Comparison of ENCODE assay signal across 19 cellular contexts in the genomic region with DNA sequence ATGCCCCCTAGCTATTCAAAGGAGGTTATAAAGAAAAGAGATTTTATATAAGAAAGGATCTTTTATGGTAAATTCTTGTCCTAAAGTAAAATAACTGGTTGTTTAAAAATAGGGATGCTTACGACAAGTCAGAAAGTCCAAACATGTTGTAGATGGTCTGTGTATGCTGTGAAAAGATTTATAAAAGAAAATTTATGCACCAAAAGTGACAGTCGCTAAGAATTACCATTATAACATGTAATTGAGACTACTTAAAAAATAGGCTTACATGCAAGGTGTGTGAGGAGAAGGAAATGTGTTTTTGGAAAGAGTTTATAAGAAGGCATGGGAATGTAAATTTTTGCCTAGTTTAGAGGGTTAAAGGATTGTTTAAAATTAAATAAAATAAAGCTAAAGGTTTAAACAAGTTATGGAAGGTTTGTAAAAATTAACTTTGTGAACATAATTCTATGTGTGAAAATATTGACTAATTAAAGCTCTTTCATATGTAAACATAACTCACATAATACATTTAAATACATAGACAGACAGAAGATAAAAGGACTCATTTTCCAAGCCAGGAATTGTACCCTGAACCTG.
DNase-seq lines count a peak whose midpoint lies in the region; ATAC-seq, FAIRE-seq and TF ChIP-seq lines count a peak whose summit lies in the region.
"Had no signal": no experiment of that assay in that cellular context is flagged by ENCODE, and none has a peak within 500 bp of the region (broad histone marks: within the 10 kb centered on the region; RNA-seq: fewer than 3 reads in every experiment).

No MANE protein-coding gene starts in this region.

- H4K5ac ChIP-seq in mesendoderm (ENCODE audit: low read length) = no peak overlapping the region

- H3K4me1 Mint-ChIP-seq in GM23338 = no peaks in the 10 kb centered on the region

- H3K9me2 ChIP-seq in GM23338 (ENCODE audit: insufficient read depth) = 0 out of 2 replicates have a peak, but pooled peaks cover 5% of the 10 kb centered on the region

- no peak overlapping the region for H3K9ac ChIP-seq in mesendoderm (ENCODE audit: low read length)

- H3K27ac ChIP-seq in GM23338 (ENCODE audit: low read depth) (no peak overlapping the region), mesendoderm (ENCODE audit: low read depth, low read length) (no peak overlapping the region)

- no peak for FAIRE-seq in RCC 7860 (lab: Jason Lieb, UNC)
- FAIRE-seq: GM18507 had no signal

- in situ Hi-C loops in astrocyte of the spinal cord (cut with HindIII; ENCODE audit: low sequenced_read_pairs) = no loop called here

- H3K4me2 ChIP-seq in GM23338 = no peak overlapping the region
- H3K4me2 ChIP-seq in mesendoderm (ENCODE audit: low read length) = no peak overlapping the region

- H3K36me3 ChIP-seq in GM23338 (ENCODE audit: insufficient read depth) = peaks cover 22% of the 10 kb centered on the region
- H3K36me3 ChIP-seq in mesendoderm (ENCODE audit: control insufficient read depth, insufficient read depth, low read length) = no peaks in the 10 kb centered on the region

- no peak overlapping the region for H3K23ac ChIP-seq in mesendoderm (ENCODE audit: low read length)

- peaks cover 34% of the 10 kb centered on the region for H3K36me3 Mint-ChIP-seq in GM23338 (ENCODE audit: low read depth)

- H3K4me3 ChIP-seq in GM23338 (no peak overlapping the region), astrocyte of the spinal cord (ENCODE audit: low read depth, low read length) (no peak overlapping the region), mesendoderm (ENCODE audit: low read length) (no peak overlapping the region)
- H3K4me3 ChIP-seq: MG63 had no signal

- H3K4ac ChIP-seq in mesendoderm (ENCODE audit: low read depth, low read length) = no peak overlapping the region

- no peak overlapping the region for H3K4me3 Mint-ChIP-seq in GM23338
- H3K4me3 Mint-ChIP-seq: HFFc6 had no signal

- H2AFZ ChIP-seq in GM23338 = no peak overlapping the region

- peaks cover 62% of the 10 kb centered on the region for H3K9me3 Mint-ChIP-seq in GM23338

- H2BK120ac ChIP-seq in mesendoderm (ENCODE audit: low read depth, low read length) = no peak overlapping the region

- H2BK5ac ChIP-seq in mesendoderm (ENCODE audit: low read length) = no peak overlapping the region

- ATAC-seq in GM23338 = no peak

- no peak overlapping the region for H2AK5ac ChIP-seq in mesendoderm (ENCODE audit: low read length)

- peaks cover 12% of the 10 kb centered on the region for H3K27me3 Mint-ChIP-seq in GM23338 (ENCODE audit: insufficient read depth, low read depth, poor library complexity)

- H3K79me2 ChIP-seq in GM23338 (replicated peaks; ENCODE audit: insufficient read depth) (0 out of 2 replicates have a peak, but pooled peaks cover 3% of the 10 kb centered on the region), mesendoderm (ENCODE audit: control insufficient read depth, insufficient read depth, low read length) (no peaks in the 10 kb centered on the region)

- no peak overlapping the region for H2BK15ac ChIP-seq in mesendoderm (replicated peaks; ENCODE audit: low read depth)

- no peaks in the 10 kb centered on the region for H4K20me1 ChIP-seq in GM23338 (replicated peaks; ENCODE audit: insufficient read depth)

- H3K27ac Mint-ChIP-seq in GM23338 = no peak overlapping the region
- H3K27ac Mint-ChIP-seq: HFFc6 had no signal

- no peaks in the 10 kb centered on the region for H3K79me1 ChIP-seq in mesendoderm (ENCODE audit: low read length)

- H3K4me1 ChIP-seq in GM23338 (ENCODE audit: insufficient read depth) = 0 out of 2 replicates have a peak, but pooled peaks cover 3% of the 10 kb centered on the region
- H3K4me1 ChIP-seq in mesendoderm (ENCODE audit: control insufficient read depth, low read depth, low read length) = no peaks in the 10 kb centered on the region

- TF ChIP-seq CTCF in GM23338 (conservative IDR thresholded peaks at IDR 0.05; ENCODE audit: low read depth in 2 of 2) = no peak
- no peak for TF ChIP-seq CTCF in astrocyte of the spinal cord (IDR thresholded peaks at IDR 0.05; ENCODE audit: low read depth, low read length)

- no peak overlapping the region for H3K18ac ChIP-seq in mesendoderm (ENCODE audit: low read length)

- no peaks in the 10 kb centered on the region for H3F3A ChIP-seq in GM23338 (replicated peaks; ENCODE audit: low read depth)

- no peak overlapping the region for H4K8ac ChIP-seq in mesendoderm (ENCODE audit: low read depth, low read length)

- H3K56ac ChIP-seq in mesendoderm (ENCODE audit: low read length) = no peak overlapping the region

- H3K27me3 ChIP-seq in GM23338 (ENCODE audit: insufficient read depth) (peaks cover 18% of the 10 kb centered on the region), mesendoderm (ENCODE audit: insufficient read depth, low read length, poor library complexity) (no peaks in the 10 kb centered on the region)
- H3K27me3 ChIP-seq: MG63 had no signal

- WGBS in mesendoderm (ENCODE audit: extremely low coverage, insufficient coverage, low lambda C conversion rate) = no CpG with 5 or more reads among the region's 2 CpGs

- DNase-seq in DMS53 (lab: John Stamatoyannopoulos, UW) (peak; percentile 17), DMS53 treated with DMSO at 0.1 percent for 48 hours (lab: John Stamatoyannopoulos, UW; ENCODE audit: unreplicated experiment) (no peak), GM23338 (ENCODE audit: low spot score) (peak; percentile 63), astrocyte of the spinal cord (ENCODE audit: low read depth, low spot score) (peak; percentile 23), mesendoderm (peak; percentile 60), RCC 7860 (ENCODE audit: low spot score) (no peak), foreskin melanocyte (no peak), dermis blood vessel endothelial cell (no peak)
- DNase-seq: 8988T, DMS79, GOT3, HFFc6, MG63, NCI-H1092 treated with DMSO at 0.1 percent for 48 hours, NCI-H1694 treated with DMSO at 0.1 percent for 48 hours, NCI-H226, NCI-H526, SW 1271 had no signal

TF ChIP-seq in GM23338, 12 proteins besides CTCF, POLR2A, EP300 and RAD21:
- TF ChIP-seq, protein P1, sequence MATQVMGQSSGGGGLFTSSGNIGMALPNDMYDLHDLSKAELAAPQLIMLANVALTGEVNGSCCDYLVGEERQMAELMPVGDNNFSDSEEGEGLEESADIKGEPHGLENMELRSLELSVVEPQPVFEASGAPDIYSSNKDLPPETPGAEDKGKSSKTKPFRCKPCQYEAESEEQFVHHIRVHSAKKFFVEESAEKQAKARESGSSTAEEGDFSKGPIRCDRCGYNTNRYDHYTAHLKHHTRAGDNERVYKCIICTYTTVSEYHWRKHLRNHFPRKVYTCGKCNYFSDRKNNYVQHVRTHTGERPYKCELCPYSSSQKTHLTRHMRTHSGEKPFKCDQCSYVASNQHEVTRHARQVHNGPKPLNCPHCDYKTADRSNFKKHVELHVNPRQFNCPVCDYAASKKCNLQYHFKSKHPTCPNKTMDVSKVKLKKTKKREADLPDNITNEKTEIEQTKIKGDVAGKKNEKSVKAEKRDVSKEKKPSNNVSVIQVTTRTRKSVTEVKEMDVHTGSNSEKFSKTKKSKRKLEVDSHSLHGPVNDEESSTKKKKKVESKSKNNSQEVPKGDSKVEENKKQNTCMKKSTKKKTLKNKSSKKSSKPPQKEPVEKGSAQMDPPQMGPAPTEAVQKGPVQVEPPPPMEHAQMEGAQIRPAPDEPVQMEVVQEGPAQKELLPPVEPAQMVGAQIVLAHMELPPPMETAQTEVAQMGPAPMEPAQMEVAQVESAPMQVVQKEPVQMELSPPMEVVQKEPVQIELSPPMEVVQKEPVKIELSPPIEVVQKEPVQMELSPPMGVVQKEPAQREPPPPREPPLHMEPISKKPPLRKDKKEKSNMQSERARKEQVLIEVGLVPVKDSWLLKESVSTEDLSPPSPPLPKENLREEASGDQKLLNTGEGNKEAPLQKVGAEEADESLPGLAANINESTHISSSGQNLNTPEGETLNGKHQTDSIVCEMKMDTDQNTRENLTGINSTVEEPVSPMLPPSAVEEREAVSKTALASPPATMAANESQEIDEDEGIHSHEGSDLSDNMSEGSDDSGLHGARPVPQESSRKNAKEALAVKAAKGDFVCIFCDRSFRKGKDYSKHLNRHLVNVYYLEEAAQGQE (IDR thresholded peaks at IDR 0.05; ENCODE audit: unreplicated experiment) = no peak
- TF ChIP-seq ZNF114 (CRISPR knock-in tag; IDR thresholded peaks at IDR 0.05) = peak; percentile 31; the same call in 1 of the 2 replicates

Comparison
In these comparisons a context has a peak if more than half of its experiments do, and no peak if none do; other contexts are left out.
1. DNase-seq: peak in DMS53 (single experiment), GM23338 (single experiment), astrocyte of the spinal cord (single experiment) and mesendoderm (single experiment); none in DMS53 treated with DMSO at 0.1 percent for 48 hours (single experiment), RCC 7860 (single experiment), foreskin melanocyte (single experiment) and dermis blood vessel endothelial cell (single experiment).